20 cellular contexts compared by ENCODE assay signal in the genomic region with DNA sequence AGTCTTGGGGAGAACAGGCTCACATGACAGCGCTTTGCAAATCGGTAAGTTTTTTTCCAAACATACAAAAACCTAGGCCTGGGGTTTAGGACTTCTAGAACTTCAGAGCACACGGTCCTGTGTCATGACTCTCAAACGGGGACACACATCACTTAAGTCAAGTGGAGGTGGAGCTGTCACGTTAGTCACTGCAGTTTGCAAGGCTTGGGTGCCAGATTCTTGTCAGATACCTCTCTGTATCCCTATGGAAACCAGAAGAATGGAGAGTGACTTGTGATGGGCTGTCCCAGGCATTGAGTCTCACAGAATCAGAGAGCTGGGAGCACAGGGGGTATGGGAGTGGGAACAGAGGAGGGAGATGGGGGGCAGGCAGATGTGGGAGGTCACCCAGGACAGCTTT.
DNase-seq lines count a peak whose midpoint lies in the region; ATAC-seq and TF ChIP-seq lines count a peak whose summit lies in the region.
"Had no signal": no experiment of that assay in that cellular context is flagged by ENCODE, and none has a peak within 500 bp of the region (broad histone marks: within the 10 kb centered on the region; RNA-seq: fewer than 3 reads in every experiment).

No MANE protein-coding gene starts in this region.

- WGBS in heart left ventricle, 4 donors, result 42 to 60% (median 52%) methylated on average over 5 of the region's 5 CpGs
- WGBS in neuronal stem cell (ENCODE audit: extremely low coverage in 2 of 2, insufficient read length in 2 of 2, insufficient replicate concordance in 1 of 2), 2 donors, result no CpG with 5 or more reads among the region's 5 CpGs

- no peaks in the 10 kb centered on the region for H3K27me3 ChIP-seq in heart left ventricle
- H3K27me3 ChIP-seq in fibroblast of lung (ENCODE audit: control insufficient read depth, insufficient read depth, low read length), result no peaks in the 10 kb centered on the region
- H3K27me3 ChIP-seq in neuronal stem cell (ENCODE audit: control insufficient read depth in 3 of 3, insufficient read depth in 3 of 3, low read depth in 1 of 3, low read length in 3 of 3), result no peaks in the 10 kb centered on the region
- H3K27me3 ChIP-seq in uterus, result no peaks in the 10 kb centered on the region
- no peaks in the 10 kb centered on the region for H3K27me3 ChIP-seq in effector memory CD4-positive, alpha-beta T cell (replicated peaks; ENCODE audit: control insufficient read depth, insufficient read depth, low read length, poor library complexity, severe bottlenecking)
- H3K27me3 ChIP-seq: pancreas, upper lobe of right lung had no signal

- H3K79me2 ChIP-seq in fibroblast of lung (ENCODE audit: control insufficient read depth, insufficient read depth, low read length), result no peaks in the 10 kb centered on the region

- H3K27ac ChIP-seq in heart left ventricle (peak overlapping the region in 11 of 12 donors; percentile 20 to 70 (median 53)), fibroblast of lung (ENCODE audit: insufficient read depth, low read length) (peak overlapping the region; percentile 56), neuronal stem cell (replicated peaks; ENCODE audit: low read length) (no peak overlapping the region), uterus (peak overlapping the region; percentile 63 to 69)
- H3K27ac ChIP-seq in effector memory CD4-positive, alpha-beta T cell (ENCODE audit: insufficient read depth, low read length, poor library complexity, severe bottlenecking), result no peak overlapping the region
- H3K27ac ChIP-seq: pancreas, upper lobe of right lung had no signal

- no peak overlapping the region for H4K91ac ChIP-seq in neuronal stem cell (ENCODE audit: low read depth, low read length, poor library complexity)

- no peak overlapping the region for H3K4ac ChIP-seq in neuronal stem cell (ENCODE audit: low read length)

- peak overlapping the region; percentile 68 for H3K18ac ChIP-seq in neuronal stem cell (ENCODE audit: low read length)

- no peak overlapping the region for H2BK15ac ChIP-seq in neuronal stem cell (ENCODE audit: low read length)

- H3K4me3 ChIP-seq in heart left ventricle, result no peak overlapping the region
- H3K4me3 ChIP-seq in fibroblast of lung (replicated peaks in 1 of 4; ENCODE audit: control extremely low read depth in 1 of 4, insufficient read depth in 1 of 4, low read depth in 3 of 4, low read length in 4 of 4), result no peak overlapping the region
- H3K4me3 ChIP-seq in neuronal stem cell (ENCODE audit: low read length in 2 of 2), result no peak overlapping the region
- no peak overlapping the region for H3K4me3 ChIP-seq in uterus
- H3K4me3 ChIP-seq in effector memory CD4-positive, alpha-beta T cell (ENCODE audit: insufficient read depth, low read depth, low read length, poor library complexity, severe bottlenecking), result no peak overlapping the region
- H3K4me3 ChIP-seq: pancreas, upper lobe of right lung had no signal

- H3K4me2 ChIP-seq in fibroblast of lung (ENCODE audit: extremely low read depth, insufficient read depth, low read length), result peak overlapping the region; percentile 41
- H3K4me2 ChIP-seq in neuronal stem cell (ENCODE audit: insufficient read depth, low read length, poor library complexity, severe bottlenecking), result no peak overlapping the region

- intact Hi-C loops in heart left ventricle (cut with DNase I) (no loop called here), Right ventricle myocardium superior (cut with DNase I) (no loop called here), uterus (cut with DNase I; ENCODE audit: low total_unique reads) (no loop called here)

- H2AFZ ChIP-seq in fibroblast of lung (ENCODE audit: low read length) (no peak overlapping the region), neuronal stem cell (ENCODE audit: low read length) (peak overlapping the region; percentile 56)

- no peak for ATAC-seq in heart left ventricle
- ATAC-seq in Right ventricle myocardium superior (ENCODE audit: poor library complexity), result no peak

- no peak for TF ChIP-seq CTCF in heart left ventricle (IDR thresholded peaks at IDR 0.05)
- no peak for TF ChIP-seq CTCF in fibroblast of lung (conservative IDR thresholded peaks at IDR 0.05 in 1 of 2, IDR thresholded peaks at IDR 0.05 in 1 of 2; ENCODE audit: low read depth in 1 of 2, low read length in 2 of 2)
- TF ChIP-seq CTCF in uterus (IDR thresholded peaks at IDR 0.05), result no peak

- no peak overlapping the region for H3K23ac ChIP-seq in neuronal stem cell (ENCODE audit: low read depth, low read length, poor library complexity)

- no peaks in the 10 kb centered on the region for H3K79me1 ChIP-seq in neuronal stem cell (ENCODE audit: low read depth, low read length)

- H3K9ac ChIP-seq in fibroblast of lung (ENCODE audit: insufficient read depth, low read length) (no peak overlapping the region), neuronal stem cell (ENCODE audit: low read depth, low read length, poor library complexity) (no peak overlapping the region)

- H3K4me1 ChIP-seq in heart left ventricle, result peaks cover 0 to 58% (median 11%) of the 10 kb centered on the region in 12 donors
- peaks cover 33% of the 10 kb centered on the region for H3K4me1 ChIP-seq in fibroblast of lung (ENCODE audit: control insufficient read depth, extremely low read depth, insufficient read depth, low read length)
- H3K4me1 ChIP-seq in neuronal stem cell (ENCODE audit: control insufficient read depth in 2 of 2, insufficient read depth in 1 of 2, low read depth in 1 of 2, low read length in 2 of 2), result peaks cover 7 to 10% of the 10 kb centered on the region in 2 donors
- no peaks in the 10 kb centered on the region for H3K4me1 ChIP-seq in uterus
- H3K4me1 ChIP-seq in effector memory CD4-positive, alpha-beta T cell (ENCODE audit: control insufficient read depth, insufficient read depth, low read length, poor library complexity, severe bottlenecking), result no peaks in the 10 kb centered on the region
- H3K4me1 ChIP-seq: pancreas had no signal

- TF ChIP-seq POLR2A in heart left ventricle (IDR thresholded peaks at IDR 0.05) (no peak), uterus (IDR thresholded peaks at IDR 0.05) (no peak)

- peak overlapping the region; percentile 28 for H2BK12ac ChIP-seq in neuronal stem cell (ENCODE audit: low read length)

- no peak overlapping the region for H2BK120ac ChIP-seq in neuronal stem cell (ENCODE audit: low read depth, low read length)

- H3K9me3 ChIP-seq in heart left ventricle, result no peaks in the 10 kb centered on the region
- no peaks in the 10 kb centered on the region for H3K9me3 ChIP-seq in fibroblast of lung (ENCODE audit: control insufficient read depth, insufficient read depth, low read depth, low read length)
- H3K9me3 ChIP-seq in neuronal stem cell (replicated peaks in 1 of 2; ENCODE audit: control insufficient read depth in 2 of 2, insufficient read depth in 1 of 2, low read depth in 1 of 2, low read length in 2 of 2), result no peaks in the 10 kb centered on the region
- H3K9me3 ChIP-seq in uterus, result no peaks in the 10 kb centered on the region
- H3K9me3 ChIP-seq in effector memory CD4-positive, alpha-beta T cell (ENCODE audit: control insufficient read depth, low read length), result no peaks in the 10 kb centered on the region
- H3K9me3 ChIP-seq: pancreas, upper lobe of right lung had no signal

- H4K20me1 ChIP-seq in fibroblast of lung (ENCODE audit: control insufficient read depth, extremely low read depth, insufficient read depth, low read length), result no peaks in the 10 kb centered on the region

- H3K36me3 ChIP-seq in heart left ventricle (no peaks in the 10 kb centered on the region), fibroblast of lung (ENCODE audit: control insufficient read depth, insufficient read depth, low read length) (no peaks in the 10 kb centered on the region), neuronal stem cell (replicated peaks in 1 of 2; ENCODE audit: control insufficient read depth in 2 of 2, insufficient read depth in 2 of 2, low read length in 2 of 2) (no peaks in the 10 kb centered on the region), uterus (no peaks in the 10 kb centered on the region)
- H3K36me3 ChIP-seq in effector memory CD4-positive, alpha-beta T cell (ENCODE audit: control insufficient read depth, insufficient read depth, low read length), result no peaks in the 10 kb centered on the region
- H3K36me3 ChIP-seq: pancreas, upper lobe of right lung had no signal

- no peak overlapping the region for H2AK5ac ChIP-seq in neuronal stem cell (ENCODE audit: low read depth, low read length)

- no peak overlapping the region for H2BK5ac ChIP-seq in neuronal stem cell (ENCODE audit: low read length)

- DNase-seq in heart left ventricle (no peak), Right ventricle myocardium superior (no peak), fibroblast of lung (ENCODE audit: low read depth in 2 of 2) (no peak), neuronal stem cell (ENCODE audit: low spot score) (no peak), uterus (no peak), ecto neural progenitor cell (ENCODE audit: low spot score) (no peak)
- no peak for DNase-seq in effector memory CD4-positive, alpha-beta T cell
- no peak for DNase-seq in activated CD4-positive, alpha-beta T cell treated with anti-CD3 and anti-CD28 coated beads for 48 hours
- DNase-seq: ACHN; activated CD4-positive, alpha-beta T cell treated with anti-CD3 and anti-CD28 coated beads for 1 hour; activated CD8-positive, alpha-beta memory T cell treated with anti-CD3 and anti-CD28 coated beads, Interleukin-2, amount 50 U/mL, for 4 hours; CD4-positive, CD25-positive, alpha-beta regulatory T cell; cortex of kidney; DMS53; GOT3; islet precursor cell; NCI-H187 treated with DMSO at 0.1 percent for 48 hours; SHP77 treated with DMSO at 0.1 percent for 48 hours; upper lobe of right lung had no signal

- no peak overlapping the region for H3K14ac ChIP-seq in neuronal stem cell (ENCODE audit: low read length)

- no peak overlapping the region for H4K8ac ChIP-seq in neuronal stem cell (ENCODE audit: low read depth, low read length)

Comparison
In these comparisons a context has a peak if more than half of its experiments do, and no peak if none do; other contexts are left out.
1. H3K27ac ChIP-seq: peak in heart left ventricle (11 of 12), fibroblast of lung (single experiment) and uterus (2 of 2); none in neuronal stem cell (single experiment) and effector memory CD4-positive, alpha-beta T cell (single experiment).